ENCODE assay signal across 13 cellular contexts in the genomic region with DNA sequence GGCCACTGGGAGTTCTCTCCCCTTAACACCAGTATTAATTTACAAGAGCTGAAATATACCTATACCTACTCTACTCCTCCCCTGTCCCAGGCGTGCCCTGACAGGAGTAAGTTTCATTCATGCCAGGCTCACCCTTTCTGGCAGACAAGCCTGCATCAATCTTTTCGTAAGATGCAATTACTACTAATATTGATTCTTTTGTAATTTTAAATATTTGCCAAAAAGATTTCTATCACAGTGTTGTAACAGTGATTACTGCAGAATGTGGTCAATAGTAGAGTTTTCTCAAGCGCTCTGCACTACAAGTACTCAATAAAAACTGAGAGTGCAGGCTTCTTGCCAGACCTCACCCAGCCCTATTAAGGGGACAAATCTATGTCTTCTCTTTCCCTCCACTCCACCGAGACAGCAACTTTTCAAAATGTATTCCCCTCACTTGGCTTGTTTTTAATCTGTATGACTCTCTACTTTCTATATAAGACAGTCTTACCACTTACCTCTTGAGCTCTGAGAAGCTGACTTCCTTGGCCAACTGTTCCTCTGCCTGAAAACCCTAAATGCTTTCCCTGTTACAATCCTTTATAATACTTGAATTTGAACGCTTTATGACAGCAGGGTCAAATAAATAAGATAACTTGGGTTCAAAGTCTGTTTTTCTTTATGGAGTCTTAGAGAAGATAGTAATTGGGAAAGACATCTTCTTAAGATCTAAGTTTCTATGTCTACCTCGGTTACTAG. TPM values are rescaled to one million over a fixed set of nuclear protein-coding genes. Genes with fewer than 3 reads are reported as not detected.
DNase-seq lines count a peak whose midpoint lies in the region; ATAC-seq, FAIRE-seq and TF ChIP-seq lines count a peak whose summit lies in the region.
"Had no signal": no experiment of that assay in that cellular context is flagged by ENCODE, and none has a peak within 500 bp of the region (broad histone marks: within the 10 kb centered on the region; RNA-seq: fewer than 3 reads in every experiment).

A gene with protein sequence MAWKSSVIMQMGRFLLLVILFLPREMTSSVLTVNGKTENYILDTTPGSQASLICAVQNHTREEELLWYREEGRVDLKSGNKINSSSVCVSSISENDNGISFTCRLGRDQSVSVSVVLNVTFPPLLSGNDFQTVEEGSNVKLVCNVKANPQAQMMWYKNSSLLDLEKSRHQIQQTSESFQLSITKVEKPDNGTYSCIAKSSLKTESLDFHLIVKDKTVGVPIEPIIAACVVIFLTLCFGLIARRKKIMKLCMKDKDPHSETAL (minus strand): TSS at position 555 of the 738 bp plus-strand sequence. CDS start 1,924 bp downstream, outside the sequence.

- H3K79me2 ChIP-seq in HepG2 (ENCODE audit: insufficient read depth, low read length): no peaks in the 10 kb centered on the region

- H3K9me3 ChIP-seq in Caco-2 (no peaks in the 10 kb centered on the region), HepG2 (ENCODE audit: low read length) (no peaks in the 10 kb centered on the region)
- H3K9me3 ChIP-seq: esophagus muscularis mucosa had no signal

- DNase-seq in Caco-2 (no peak), HepG2 (ENCODE audit: low spot score) (no peak), NCI-H345 (lab: John Stamatoyannopoulos, UW) (no peak), NCI-H524 (lab: John Stamatoyannopoulos, UW) (no peak), LoVo (ENCODE audit: low spot score) (no peak)
- DNase-seq in activated T-helper 1 cell treated with anti-CD3 and anti-CD28 coated beads, Interleukin-12 subunit alpha, Interleukin-12 subunit beta, Interleukin-2, Interleukin-4 antibody, amounts not matched to agents 30 ng/mL and 10 ng/mL and 1 ng/mL, durations not matched to agents 14 hours and 24 hours and 36 hours (ENCODE audit: low spot score): no peak
- DNase-seq: hippocampal formation, NCI-H2081 treated with DMSO at 0.1 percent for 48 hours had no signal

- no peaks in the 10 kb centered on the region for H3K9me3 Mint-ChIP-seq in Caco-2 (ENCODE audit: unreplicated experiment)
- H3K9me3 Mint-ChIP-seq in activated T-helper 1 cell treated with anti-CD3 and anti-CD28 coated beads, Interleukin-12 subunit alpha, Interleukin-12 subunit beta, Interleukin-2, Interleukin-4 antibody, amounts not matched to agents 30 ng/mL and 10 ng/mL and 1 ng/mL, durations not matched to agents 14 hours and 24 hours and 36 hours: no peaks in the 10 kb centered on the region

- peak within 1 kb of the TSS; percentile 3 for H3K27ac Mint-ChIP-seq in Caco-2 (ENCODE audit: unreplicated experiment)
- peak within 1 kb of the TSS; percentile 7 for H3K27ac Mint-ChIP-seq in activated T-helper 1 cell treated with anti-CD3 and anti-CD28 coated beads, Interleukin-12 subunit alpha, Interleukin-12 subunit beta, Interleukin-2, Interleukin-4 antibody, amounts not matched to agents 30 ng/mL and 10 ng/mL and 1 ng/mL, durations not matched to agents 14 hours and 24 hours and 36 hours

- ATAC-seq in HepG2: no peak

- H4K20me1 ChIP-seq in HepG2 (ENCODE audit: insufficient read depth, low read length): no peaks in the 10 kb centered on the region

- no peak within 1 kb of the TSS for H3K4me3 ChIP-seq in Caco-2 (ENCODE audit: low read depth, low read length)
- H3K4me3 ChIP-seq in HepG2 (replicated peaks in 1 of 3; ENCODE audit: insufficient read depth in 1 of 3, low read depth in 2 of 3, low read length in 3 of 3): no peak within 1 kb of the TSS
- H3K4me3 ChIP-seq: esophagus muscularis mucosa, lung had no signal

- H3K4me2 ChIP-seq in HepG2 (ENCODE audit: low read depth, low read length): peak within 1 kb of the TSS; percentile 26

- H3K4me1 ChIP-seq in Caco-2 (peaks cover 45% of the 10 kb centered on the region), HepG2 (ENCODE audit: insufficient read depth, low read length) (peaks cover 62% of the 10 kb centered on the region)
- H3K4me1 ChIP-seq: esophagus muscularis mucosa had no signal

- no peaks in the 10 kb centered on the region for H3K27me3 Mint-ChIP-seq in Caco-2 (ENCODE audit: insufficient read depth, unreplicated experiment)
- peaks cover 1% of the 10 kb centered on the region for H3K27me3 Mint-ChIP-seq in activated T-helper 1 cell treated with anti-CD3 and anti-CD28 coated beads, Interleukin-12 subunit alpha, Interleukin-12 subunit beta, Interleukin-2, Interleukin-4 antibody, amounts not matched to agents 30 ng/mL and 10 ng/mL and 1 ng/mL, durations not matched to agents 14 hours and 24 hours and 36 hours (ENCODE audit: insufficient read depth)

- CTCF ChIA-PET in Caco-2 (lab: Charles Lee) (interaction anchor here (0.6 kb wide), 1 partner anchor 181 kb away, joined by 3 read pairs; no protein-coding TSS in a partner anchor), HepG2 (lab: Yijun Ruan, JAX; ENCODE audit: low intra/inter-chr PET ratio, low total read pairs) (no interaction called here)

- H3K36me3 Mint-ChIP-seq in Caco-2 (ENCODE audit: insufficient read depth, unreplicated experiment): no peaks in the 10 kb centered on the region
- peaks cover 4% of the 10 kb centered on the region for H3K36me3 Mint-ChIP-seq in activated T-helper 1 cell treated with anti-CD3 and anti-CD28 coated beads, Interleukin-12 subunit alpha, Interleukin-12 subunit beta, Interleukin-2, Interleukin-4 antibody, amounts not matched to agents 30 ng/mL and 10 ng/mL and 1 ng/mL, durations not matched to agents 14 hours and 24 hours and 36 hours (ENCODE audit: low read depth)

- TF ChIP-seq RAD21 in HepG2 (CRISPR knock-in tag; IDR thresholded peaks at IDR 0.05): no peak

- H3K36me3 ChIP-seq in Caco-2 (ENCODE audit: control insufficient read depth, insufficient read depth, low read length) (no peaks in the 10 kb centered on the region), HepG2 (replicated peaks in 1 of 2; ENCODE audit: control insufficient read depth in 1 of 2, insufficient read depth in 2 of 2, low read length in 2 of 2) (no peaks in the 10 kb centered on the region)
- H3K36me3 ChIP-seq: esophagus muscularis mucosa had no signal

- intact Hi-C loops in Caco-2 (cut with micrococcal nuclease; ENCODE audit: unreplicated experiment) (no loop called here), HepG2 (cut with micrococcal nuclease; ENCODE audit: unreplicated experiment) (no loop called here)
- intact Hi-C loops in activated T-helper 1 cell treated with anti-CD3 and anti-CD28 coated beads, Interleukin-12 subunit alpha, Interleukin-12 subunit beta, Interleukin-2, Interleukin-4 antibody, amounts not matched to agents 30 ng/mL and 10 ng/mL and 1 ng/mL, durations not matched to agents 14 hours and 24 hours and 36 hours (cut with micrococcal nuclease): loop anchor here (2.0 to 5.0 kb wide), 3 partner anchors 161 to 463 kb away; a partner anchor contains a TSS

- no peak for TF ChIP-seq POLR2A in HepG2 (IDR thresholded peaks at IDR 0.05; ENCODE audit: insufficient read depth in 1 of 2, low read depth in 2 of 2, low read length in 2 of 2)

- POLR2A ChIA-PET in Caco-2 (lab: Charles Lee): no interaction called here
- POLR2A ChIA-PET in HepG2 (lab: Yijun Ruan, JAX): interaction anchor here (1.0 to 4.3 kb wide), 3 partner anchors 12 to 42 kb away, joined by 3 to 22 read pairs (median 4); a partner anchor contains a TSS

- in situ Hi-C loops in HepG2 (cut with HindIII; ENCODE audit: extremely low pct_ligation_motif_present, low pct_unique_long_range_greater_than_20kb): loop anchor here (5.0 kb wide), 1 partner anchor 206 kb away; no protein-coding TSS in a partner anchor

- TF ChIP-seq EP300 in HepG2 (IDR thresholded peaks at IDR 0.05; ENCODE audit: low read depth in 2 of 2, low read length in 2 of 2): no peak; a peak in 1 of 4 replicates
- TF ChIP-seq EP300 in HepG2 (CRISPR knock-in tag; IDR thresholded peaks at IDR 0.05; ENCODE audit: borderline replicate concordance): no peak

- 43% methylated on average over 6 of the region's 6 CpGs for WGBS in HepG2 (ENCODE audit: low lambda C conversion rate)

- H3K9ac ChIP-seq in HepG2 (ENCODE audit: insufficient read depth, low read depth, low read length): no peak within 1 kb of the TSS

- H3K4me3 Mint-ChIP-seq in Caco-2 (ENCODE audit: unreplicated experiment): no peak within 1 kb of the TSS
- H3K4me3 Mint-ChIP-seq in activated T-helper 1 cell treated with anti-CD3 and anti-CD28 coated beads, Interleukin-12 subunit alpha, Interleukin-12 subunit beta, Interleukin-2, Interleukin-4 antibody, amounts not matched to agents 30 ng/mL and 10 ng/mL and 1 ng/mL, durations not matched to agents 14 hours and 24 hours and 36 hours: no peak within 1 kb of the TSS

- H3K4me1 Mint-ChIP-seq in Caco-2 (ENCODE audit: low read depth, unreplicated experiment): peaks cover 45% of the 10 kb centered on the region
- H3K4me1 Mint-ChIP-seq in activated T-helper 1 cell treated with anti-CD3 and anti-CD28 coated beads, Interleukin-12 subunit alpha, Interleukin-12 subunit beta, Interleukin-2, Interleukin-4 antibody, amounts not matched to agents 30 ng/mL and 10 ng/mL and 1 ng/mL, durations not matched to agents 14 hours and 24 hours and 36 hours (ENCODE audit: low read depth): peaks cover 45% of the 10 kb centered on the region

- FAIRE-seq in HepG2 (lab: Jason Lieb, UNC): no peak

- BruUV-seq in Caco-2 (replicated peaks; lab: Mats Ljungman, UMichigan) (no TSS peak), HepG2 (replicated peaks; lab: Mats Ljungman, UMichigan) (no TSS peak)

- TF ChIP-seq CTCF in C4-2B (conservative IDR thresholded peaks at IDR 0.05) (no peak), Caco-2 (IDR thresholded peaks at IDR 0.05; ENCODE audit: insufficient read depth in 1 of 2, low read depth in 1 of 2, low read length in 1 of 2, severe bottlenecking in 1 of 2, unreplicated experiment in 1 of 2) (no peak), HepG2 (CRISPR knock-in tag; IDR thresholded peaks at IDR 0.05) (no peak)

- H3K27ac ChIP-seq in C4-2B (peak within 1 kb of the TSS; percentile 24; the same call in 1 of the 2 replicates), HepG2 (ENCODE audit: extremely low read length, insufficient read depth, low read length) (no peak within 1 kb of the TSS)
- H3K27ac ChIP-seq: esophagus muscularis mucosa had no signal

- no peaks in the 10 kb centered on the region for H3K27me3 ChIP-seq in Caco-2 (replicated peaks; ENCODE audit: control insufficient read depth, insufficient read depth, low read length)
- no peaks in the 10 kb centered on the region for H3K27me3 ChIP-seq in HepG2 (ENCODE audit: control insufficient read depth in 1 of 2, insufficient read depth in 2 of 2, low read length in 2 of 2)
- H3K27me3 ChIP-seq: esophagus muscularis mucosa had no signal

- H2AFZ ChIP-seq in HepG2 (ENCODE audit: low read length): no peak within 1 kb of the TSS

RNA-seq across cellular contexts. Expression of the gene that starts here (rescaled TPM):
- total RNA-seq in Caco-2 (2022) (not detected in 2 replicates), HepG2 (2016; rRNA removed; fragmentation: Illumina TruSeq; extraction: Trizol) (not detected in 2 replicates)
- not detected in 2 replicates for total RNA-seq in activated T-helper 1 cell treated with anti-CD3 and anti-CD28 coated beads, Interleukin-12 subunit alpha, Interleukin-12 subunit beta, Interleukin-2, Interleukin-4 antibody, amounts not matched to agents 30 ng/mL and 10 ng/mL and 1 ng/mL, durations not matched to agents 14 hours and 24 hours and 36 hours
- total RNA-seq in HepG2 (2016; cell fraction: cytosol; rRNA removed; fragmentation: Illumina TruSeq; extraction: Trizol; ENCODE audit: low read depth): not detected in 2 replicates
- not detected in 2 replicates for total RNA-seq in HepG2 (2016; cell fraction: insoluble cytoplasmic fraction; rRNA removed; fragmentation: Illumina TruSeq; extraction: Trizol)
- total RNA-seq in HepG2 (2016; cell fraction: membrane; rRNA removed; fragmentation: Illumina TruSeq; extraction: Trizol): not detected in 2 replicates
- not detected in 2 replicates for total RNA-seq in HepG2 (2016; cell fraction: nucleus; rRNA removed; fragmentation: Illumina TruSeq; extraction: Trizol)
- not detected in 2 replicates for polyA plus RNA-seq in HepG2 (2011; rRNA removed)
- polyA plus RNA-seq in HepG2 (2011; cell fraction: cytosol; rRNA removed): 0.06 TPM in 1 of 2 replicates, not detected in the other
- not detected in 2 replicates for polyA plus RNA-seq in HepG2 (2011; cell fraction: nucleus; rRNA removed)
- polyA plus RNA-seq in HepG2 (2012): not detected in 2 replicates
- polyA plus RNA-seq in HepG2 (2016; cell fraction: cytosol; fragmentation: Illumina TruSeq; extraction: Trizol; ENCODE audit: low read depth): not detected in 2 replicates
- not detected in 2 replicates for polyA plus RNA-seq in HepG2 (2016; cell fraction: insoluble cytoplasmic fraction; fragmentation: Illumina TruSeq; extraction: Trizol; ENCODE audit: low read depth)
- polyA plus RNA-seq in HepG2 (2016; cell fraction: membrane; fragmentation: Illumina TruSeq; extraction: Trizol; ENCODE audit: low read depth): not detected in 2 replicates
- not detected in 2 replicates for polyA plus RNA-seq in HepG2 (2016; cell fraction: nucleus; fragmentation: Illumina TruSeq; extraction: Trizol; ENCODE audit: insufficient read depth, low read depth)
- not detected in 2 replicates for polyA minus RNA-seq in HepG2 (2011; rRNA and poly(A)+ RNA removed; ENCODE audit: low replicate concordance)
- polyA minus RNA-seq in HepG2 (2011; cell fraction: cytosol; rRNA and poly(A)+ RNA removed): not detected in 2 replicates
- polyA minus RNA-seq in HepG2 (2011; cell fraction: nucleus; rRNA and poly(A)+ RNA removed): not detected in 2 replicates
- total RNA-seq: H4, lung, skeletal muscle tissue had no signal
- polyA plus RNA-seq: lung had no signal
